ENCODE assay signal across 23 cellular contexts in genomic region chr4:152169666-152170065, GRCh38.
"Had no signal": no experiment of that assay in that cellular context is flagged by ENCODE, and none has a peak within 500 bp of the region (broad histone marks: within the 10 kb centered on the region; RNA-seq: fewer than 3 reads in every experiment).

No MANE protein-coding gene starts in this region.

- ATAC-seq: foreskin keratinocyte; left lobe of liver; naive thymus-derived CD4-positive, alpha-beta T cell; psoas muscle; right lobe of liver; stimulated activated effector memory CD8-positive, alpha-beta T cell treated with anti-CD3 and anti-CD28 coated beads, Interleukin-12 subunit alpha, Interleukin-12 subunit beta, amount 100 ng/mL, for 72 hours; stimulated activated naive CD8-positive, alpha-beta T cell treated with anti-CD3 and anti-CD28 coated beads, Interleukin-15, Interleukin-2, amounts not matched to agents 100 U/mL and 50 U/mL, for 24 hours had no signal

- H3K9me3 Mint-ChIP-seq: nephron progenitor cell; stimulated activated effector memory CD8-positive, alpha-beta T cell treated with anti-CD3 and anti-CD28 coated beads, Interleukin-12 subunit alpha, Interleukin-12 subunit beta, amount 100 ng/mL, for 72 hours; type B pancreatic cell had no signal

- H3K9me3 ChIP-seq: neutrophil, psoas muscle, right lobe of liver, suprapubic skin, thyroid gland had no signal

- H3K4me1 ChIP-seq: foreskin keratinocyte, psoas muscle, right lobe of liver, suprapubic skin, thyroid gland had no signal

- H3K27ac Mint-ChIP-seq: nephron progenitor cell; stimulated activated effector memory CD8-positive, alpha-beta T cell treated with anti-CD3 and anti-CD28 coated beads, Interleukin-12 subunit alpha, Interleukin-12 subunit beta, amount 100 ng/mL, for 72 hours; type B pancreatic cell had no signal

- H3K4me3 Mint-ChIP-seq: naive thymus-derived CD4-positive, alpha-beta T cell; nephron progenitor cell; stimulated activated effector memory CD8-positive, alpha-beta T cell treated with anti-CD3 and anti-CD28 coated beads, Interleukin-12 subunit alpha, Interleukin-12 subunit beta, amount 100 ng/mL, for 72 hours; type B pancreatic cell had no signal

- H3K36me3 Mint-ChIP-seq: naive thymus-derived CD4-positive, alpha-beta T cell; stimulated activated effector memory CD8-positive, alpha-beta T cell treated with anti-CD3 and anti-CD28 coated beads, Interleukin-12 subunit alpha, Interleukin-12 subunit beta, amount 100 ng/mL, for 72 hours; type B pancreatic cell had no signal

- H3K4me3 ChIP-seq: hepatocyte, psoas muscle, right lobe of liver, suprapubic skin, thyroid gland had no signal

- H3K4me1 Mint-ChIP-seq: stimulated activated effector memory CD8-positive, alpha-beta T cell treated with anti-CD3 and anti-CD28 coated beads, Interleukin-12 subunit alpha, Interleukin-12 subunit beta, amount 100 ng/mL, for 72 hours had no signal

- FAIRE-seq: endothelial cell of umbilical vein, islet of Langerhans, urothelium cell line had no signal

- H2AFZ ChIP-seq: hepatocyte had no signal

- H3K4me2 ChIP-seq: hepatocyte had no signal

- H3K27ac ChIP-seq: foreskin keratinocyte, hepatocyte, neutrophil, psoas muscle, right lobe of liver, suprapubic skin, thyroid gland had no signal

- H3K27me3 ChIP-seq: hepatocyte, neutrophil, right lobe of liver, suprapubic skin, thyroid gland had no signal

- DNase-seq: dermis blood vessel endothelial cell; erythroblast; foreskin keratinocyte; kidney glomerular epithelial cell; mammary epithelial cell; naive thymus-derived CD4-positive, alpha-beta T cell; nephron progenitor cell; psoas muscle; retina; right lobe of liver; stimulated activated CD4-positive, alpha-beta T cell treated with anti-CD3 and anti-CD28 coated beads, Interleukin-4, amount 100 ng/mL, for 1 hour; stimulated activated CD8-positive, alpha-beta memory T cell treated with anti-CD3 and anti-CD28 coated beads, Interleukin-4, amount 100 ng/mL, for 48 hours; stimulated activated naive CD8-positive, alpha-beta T cell treated with anti-CD3 and anti-CD28 coated beads, Interleukin-15, Interleukin-2, amounts not matched to agents 100 U/mL and 50 U/mL, for 24 hours; thyroid gland had no signal

- H3K79me2 ChIP-seq: hepatocyte had no signal

- H3K36me3 ChIP-seq: neutrophil, right lobe of liver, suprapubic skin, thyroid gland had no signal
